In the genomic region with DNA sequence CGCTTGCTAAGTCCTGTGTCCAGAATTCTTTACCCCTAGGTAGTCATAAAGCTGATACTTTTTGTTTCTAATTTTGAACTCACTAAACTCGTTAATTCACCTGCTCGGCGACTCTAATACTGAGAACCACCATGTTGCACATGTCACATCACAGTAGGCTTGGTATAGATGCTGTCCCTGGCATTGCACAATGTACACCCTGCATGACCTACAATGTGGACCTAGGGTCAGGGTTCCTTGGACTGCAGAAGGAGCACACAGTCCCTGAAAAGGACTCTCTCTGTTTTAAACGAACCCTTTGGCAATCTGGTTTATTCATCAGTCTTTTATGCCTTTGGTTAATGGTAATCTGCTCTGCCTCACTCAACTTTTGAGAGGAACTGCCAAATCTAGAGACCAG, we compare ENCODE assay signal across 31 cellular contexts.
"Had no signal": no experiment of that assay in that cellular context is flagged by ENCODE, and none has a peak within 500 bp of the region (broad histone marks: within the 10 kb centered on the region; RNA-seq: fewer than 3 reads in every experiment).

No MANE protein-coding gene starts in this region.

- H3K4me1 Mint-ChIP-seq: activated T-helper 17 cell treated with anti-CD3 and anti-CD28 coated beads, Interleukin-2, amount 50 U/mL, for 72 hours; T-helper 17 cell had no signal

- H3K4me1 ChIP-seq: heart left ventricle had no signal

- H3K9me3 ChIP-seq: heart left ventricle had no signal

- H3K27me3 ChIP-seq: brain microvascular endothelial cell, heart left ventricle had no signal

- H3K4me3 ChIP-seq: heart left ventricle had no signal

- FAIRE-seq: astrocyte, colon, frontal cortex had no signal

- DNase-seq: activated CD4-positive, alpha-beta T cell treated with anti-CD3 and anti-CD28 coated beads for 1 hour; activated CD4-positive, alpha-beta T cell treated with anti-CD3 and anti-CD28 coated beads for 4 hours; activated CD4-positive, alpha-beta T cell treated with anti-CD3 and anti-CD28 coated beads, Interleukin-2, amount 50 U/mL, for 1 hour; activated CD4-positive, alpha-beta T cell treated with anti-CD3 and anti-CD28 coated beads, Interleukin-2, amount 50 U/mL, for 48 hours; activated CD8-positive, alpha-beta memory T cell treated with anti-CD3 and anti-CD28 coated beads for 24 hours; activated CD8-positive, alpha-beta T cell treated with anti-CD3 and anti-CD28 coated beads for 36 hours; activated effector memory CD4-positive, alpha-beta T cell treated with Interleukin-2 at 50 U/mL for 16 hours; activated gamma-delta T cell treated with Interleukin-2 at 50 U/mL for 16 hours; activated naive CD4-positive, alpha-beta T cell treated with anti-CD3 and anti-CD28 coated beads, Interleukin-2, amount 50 U/mL, for 16 hours; activated naive CD4-positive, alpha-beta T cell treated with Interleukin-2 at 50 U/mL for 16 hours; activated T-cell treated with anti-CD3 and anti-CD28 coated beads, Interleukin-2, amount 50 U/mL, for 4 hours; amniotic stem cell; anterior cingulate cortex; brain microvascular endothelial cell; caudate nucleus; cortex of kidney; dermis blood vessel endothelial cell; effector memory CD4-positive, alpha-beta T cell; endodermal cell; foreskin fibroblast; heart left ventricle; T-helper 1 cell; T-helper 17 cell; T1000 had no signal

- H3K27ac Mint-ChIP-seq: activated CD8-positive, alpha-beta T cell treated with anti-CD3 and anti-CD28 coated beads for 36 hours; activated naive CD8-positive, alpha-beta T cell; activated T-helper 17 cell treated with anti-CD3 and anti-CD28 coated beads, Interleukin-2, amount 50 U/mL, for 72 hours; endodermal cell; T-helper 17 cell; T-helper 2 cell treated with Interferon-gamma antibody and Interleukin-4, amounts not matched to agents 5 μg/mL and 100 μg/mL, for 36 hours had no signal

- H3K27me3 Mint-ChIP-seq: activated CD8-positive, alpha-beta T cell treated with anti-CD3 and anti-CD28 coated beads for 36 hours; activated T-helper 17 cell treated with anti-CD3 and anti-CD28 coated beads, Interleukin-2, amount 50 U/mL, for 72 hours had no signal

- H3K4me3 Mint-ChIP-seq: activated CD8-positive, alpha-beta T cell treated with anti-CD3 and anti-CD28 coated beads for 36 hours; activated naive CD8-positive, alpha-beta T cell; activated T-cell treated with anti-CD3 and anti-CD28 coated beads, Interleukin-2, amount 50 U/mL, for 4 hours; activated T-helper 17 cell treated with anti-CD3 and anti-CD28 coated beads, Interleukin-2, amount 50 U/mL, for 72 hours; endodermal cell; T-helper 17 cell; T-helper 2 cell treated with Interferon-gamma antibody and Interleukin-4, amounts not matched to agents 5 μg/mL and 100 μg/mL, for 36 hours had no signal

- ATAC-seq: activated CD8-positive, alpha-beta T cell treated with anti-CD3 and anti-CD28 coated beads for 36 hours; activated T-cell treated with anti-CD3 and anti-CD28 coated beads, Interleukin-2, amount 50 U/mL, for 4 hours; activated T-helper 17 cell treated with anti-CD3 and anti-CD28 coated beads, Interleukin-2, amount 50 U/mL, for 72 hours; esophagus mucosa; T-helper 17 cell had no signal

- H3K9me3 Mint-ChIP-seq: activated CD8-positive, alpha-beta T cell treated with anti-CD3 and anti-CD28 coated beads for 36 hours; activated T-cell treated with anti-CD3 and anti-CD28 coated beads, Interleukin-2, amount 50 U/mL, for 4 hours; activated T-helper 17 cell treated with anti-CD3 and anti-CD28 coated beads, Interleukin-2, amount 50 U/mL, for 72 hours; endodermal cell; T-helper 2 cell treated with Interferon-gamma antibody and Interleukin-4, amounts not matched to agents 5 μg/mL and 100 μg/mL, for 36 hours had no signal

- H3K36me3 ChIP-seq: brain microvascular endothelial cell, heart left ventricle had no signal

- H3K27ac ChIP-seq: brain microvascular endothelial cell, heart left ventricle had no signal
